28 cellular contexts compared by ENCODE assay signal in the genomic region with DNA sequence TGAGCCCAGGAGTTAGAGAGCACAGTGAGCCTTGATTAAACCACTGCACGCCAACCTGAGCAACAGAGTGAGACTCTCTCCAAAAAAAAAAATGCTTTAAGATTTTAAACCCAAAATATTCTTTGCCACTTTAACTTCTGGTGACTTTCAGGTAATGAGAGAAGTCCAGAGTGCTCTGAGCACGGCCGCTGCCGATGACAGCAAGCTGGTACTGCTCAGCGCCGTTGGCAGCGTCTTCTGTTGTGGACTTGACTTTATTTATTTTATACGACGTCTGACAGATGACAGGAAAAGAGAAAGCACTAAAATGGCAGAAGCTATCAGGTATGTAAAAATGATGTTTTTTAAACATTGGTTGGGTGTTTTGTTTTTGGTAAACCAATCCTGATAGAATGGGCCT.
"Had no signal": no experiment of that assay in that cellular context is flagged by ENCODE, and none has a peak within 500 bp of the region (broad histone marks: within the 10 kb centered on the region; RNA-seq: fewer than 3 reads in every experiment).

No MANE protein-coding gene starts in this region.

- H3K4me3 Mint-ChIP-seq: stimulated activated effector memory CD8-positive, alpha-beta T cell treated with anti-CD3 and anti-CD28 coated beads, Interleukin-12 subunit alpha, Interleukin-12 subunit beta, amount 100 ng/mL, for 72 hours; stimulated activated memory B cell treated with anti-CD40 and anti-IgM and Interleukin-4, amounts not matched to agents 10 μg/mL and 1 μg/mL and 100 μg/mL, for 72 hours; stimulated activated naive B cell treated with anti-CD40 and anti-IgM and Interleukin-4, amounts not matched to agents 10 μg/mL and 1 μg/mL and 100 μg/mL, for 72 hours; stimulated activated naive CD8-positive, alpha-beta T cell treated with anti-CD3 and anti-CD28 coated beads, Interleukin-15, amount 100 ng/mL, for 72 hours; stimulated activated naive CD8-positive, alpha-beta T cell treated with anti-CD3 and anti-CD28 coated beads, Interleukin-15, Interleukin-2, amounts not matched to agents 100 ng/mL and 50 ng/mL, for 24 hours; type B pancreatic cell had no signal

- H3K27ac ChIP-seq: stomach, suprapubic skin, testis, thoracic aorta, thyroid gland, tibial artery, tibial nerve, transverse colon, upper lobe of left lung, upper lobe of right lung, uterus, vagina had no signal

- ATAC-seq: stimulated activated effector memory CD8-positive, alpha-beta T cell treated with anti-CD3 and anti-CD28 coated beads, Interleukin-12 subunit alpha, Interleukin-12 subunit beta, amount 100 ng/mL, for 72 hours; stimulated activated memory B cell treated with anti-CD40 and anti-IgM and Interleukin-4, amounts not matched to agents 10 μg/mL and 1 μg/mL and 100 μg/mL, for 72 hours; stimulated activated naive B cell treated with anti-CD40 and anti-IgM and Interleukin-4, amounts not matched to agents 10 μg/mL and 1 μg/mL and 100 μg/mL, for 72 hours; stimulated activated naive CD8-positive, alpha-beta T cell treated with anti-CD3 and anti-CD28 coated beads, Interleukin-15, amount 100 ng/mL, for 72 hours; stimulated activated naive CD8-positive, alpha-beta T cell treated with anti-CD3 and anti-CD28 coated beads, Interleukin-15, Interleukin-2, amounts not matched to agents 100 U/mL and 50 U/mL, for 24 hours; upper lobe of right lung had no signal

- DNase-seq: stimulated activated CD4-positive, alpha-beta T cell treated with anti-CD3 and anti-CD28 coated beads, Interleukin-2, amount 100 ng/mL, for 48 hours; stimulated activated CD4-positive, alpha-beta T cell treated with anti-CD3 and anti-CD28 coated beads, Interleukin-4, amount 100 ng/mL, for 1 hour; stimulated activated CD4-positive, alpha-beta T cell treated with anti-CD3 and anti-CD28 coated beads, Interleukin-4, amount 100 ng/mL, for 24 hours; stimulated activated CD4-positive, alpha-beta T cell treated with anti-CD3 and anti-CD28 coated beads, Interleukin-4, amount 100 ng/mL, for 4 hours; stimulated activated CD8-positive, alpha-beta memory T cell treated with anti-CD3 and anti-CD28 coated beads, Interleukin-4, amount 100 ng/mL, for 48 hours; stimulated activated naive B cell treated with anti-CD40 and anti-IgM and Interleukin-4, amounts not matched to agents 10 μg/mL and 1 μg/mL and 100 μg/mL, for 72 hours; stimulated activated naive CD4-positive, alpha-beta T cell; stimulated activated naive CD4-positive, alpha-beta T cell treated with Interleukin-2 at 50 U/mL for 16 hours; stimulated activated naive CD8-positive, alpha-beta T cell treated with anti-CD3 and anti-CD28 coated beads, Interleukin-15, amount 100 ng/mL, for 72 hours; stimulated activated naive CD8-positive, alpha-beta T cell treated with anti-CD3 and anti-CD28 coated beads, Interleukin-15, Interleukin-2, amounts not matched to agents 100 U/mL and 50 U/mL, for 24 hours; stomach; substantia nigra; testis; thyroid gland; tibial artery; transverse colon; trophoblast cell; upper lobe of left lung; upper lobe of right lung; uterus had no signal

- H3K4me3 ChIP-seq: stomach, suprapubic skin, testis, thoracic aorta, thyroid gland, tibial artery, tibial nerve, transverse colon, upper lobe of left lung, upper lobe of right lung, uterus, vagina had no signal

- H3K9me3 ChIP-seq: stomach, suprapubic skin, testis, thoracic aorta, thyroid gland, tibial artery, tibial nerve, transverse colon, upper lobe of left lung, upper lobe of right lung, uterus, vagina had no signal

- H3K27me3 ChIP-seq: stomach, suprapubic skin, testis, thyroid gland, tibial artery, tibial nerve, transverse colon, upper lobe of left lung, upper lobe of right lung, uterus, vagina had no signal

- H3K27me3 Mint-ChIP-seq: stimulated activated memory B cell treated with anti-CD40 and anti-IgM and Interleukin-4, amounts not matched to agents 10 μg/mL and 1 μg/mL and 100 μg/mL, for 72 hours; stimulated activated naive B cell treated with anti-CD40 and anti-IgM and Interleukin-4, amounts not matched to agents 10 μg/mL and 1 μg/mL and 100 μg/mL, for 72 hours; stimulated activated naive CD8-positive, alpha-beta T cell treated with anti-CD3 and anti-CD28 coated beads, Interleukin-15, amount 100 ng/mL, for 72 hours; stimulated activated naive CD8-positive, alpha-beta T cell treated with anti-CD3 and anti-CD28 coated beads, Interleukin-15, Interleukin-2, amounts not matched to agents 100 ng/mL and 50 ng/mL, for 24 hours; type B pancreatic cell had no signal

- H3K9me3 Mint-ChIP-seq: stimulated activated effector memory CD8-positive, alpha-beta T cell treated with anti-CD3 and anti-CD28 coated beads, Interleukin-12 subunit alpha, Interleukin-12 subunit beta, amount 100 ng/mL, for 72 hours; stimulated activated memory B cell treated with anti-CD40 and anti-IgM and Interleukin-4, amounts not matched to agents 10 μg/mL and 1 μg/mL and 100 μg/mL, for 72 hours; stimulated activated naive B cell treated with anti-CD40 and anti-IgM and Interleukin-4, amounts not matched to agents 10 μg/mL and 1 μg/mL and 100 μg/mL, for 72 hours; stimulated activated naive CD8-positive, alpha-beta T cell treated with anti-CD3 and anti-CD28 coated beads, Interleukin-15, amount 100 ng/mL, for 72 hours; stimulated activated naive CD8-positive, alpha-beta T cell treated with anti-CD3 and anti-CD28 coated beads, Interleukin-15, Interleukin-2, amounts not matched to agents 100 ng/mL and 50 ng/mL, for 24 hours; type B pancreatic cell had no signal

- H3K36me3 ChIP-seq: thoracic aorta, thyroid gland, transverse colon, upper lobe of right lung, uterus, vagina had no signal

- H3K27ac Mint-ChIP-seq: stimulated activated effector memory CD8-positive, alpha-beta T cell treated with anti-CD3 and anti-CD28 coated beads, Interleukin-12 subunit alpha, Interleukin-12 subunit beta, amount 100 ng/mL, for 72 hours; stimulated activated memory B cell treated with anti-CD40 and anti-IgM and Interleukin-4, amounts not matched to agents 10 μg/mL and 1 μg/mL and 100 μg/mL, for 72 hours; stimulated activated naive B cell treated with anti-CD40 and anti-IgM and Interleukin-4, amounts not matched to agents 10 μg/mL and 1 μg/mL and 100 μg/mL, for 72 hours; stimulated activated naive CD8-positive, alpha-beta T cell treated with anti-CD3 and anti-CD28 coated beads, Interleukin-15, amount 100 ng/mL, for 72 hours; stimulated activated naive CD8-positive, alpha-beta T cell treated with anti-CD3 and anti-CD28 coated beads, Interleukin-15, Interleukin-2, amounts not matched to agents 100 ng/mL and 50 ng/mL, for 24 hours had no signal
